Comparison of ENCODE assay signal across 8 cellular contexts in the genomic region with DNA sequence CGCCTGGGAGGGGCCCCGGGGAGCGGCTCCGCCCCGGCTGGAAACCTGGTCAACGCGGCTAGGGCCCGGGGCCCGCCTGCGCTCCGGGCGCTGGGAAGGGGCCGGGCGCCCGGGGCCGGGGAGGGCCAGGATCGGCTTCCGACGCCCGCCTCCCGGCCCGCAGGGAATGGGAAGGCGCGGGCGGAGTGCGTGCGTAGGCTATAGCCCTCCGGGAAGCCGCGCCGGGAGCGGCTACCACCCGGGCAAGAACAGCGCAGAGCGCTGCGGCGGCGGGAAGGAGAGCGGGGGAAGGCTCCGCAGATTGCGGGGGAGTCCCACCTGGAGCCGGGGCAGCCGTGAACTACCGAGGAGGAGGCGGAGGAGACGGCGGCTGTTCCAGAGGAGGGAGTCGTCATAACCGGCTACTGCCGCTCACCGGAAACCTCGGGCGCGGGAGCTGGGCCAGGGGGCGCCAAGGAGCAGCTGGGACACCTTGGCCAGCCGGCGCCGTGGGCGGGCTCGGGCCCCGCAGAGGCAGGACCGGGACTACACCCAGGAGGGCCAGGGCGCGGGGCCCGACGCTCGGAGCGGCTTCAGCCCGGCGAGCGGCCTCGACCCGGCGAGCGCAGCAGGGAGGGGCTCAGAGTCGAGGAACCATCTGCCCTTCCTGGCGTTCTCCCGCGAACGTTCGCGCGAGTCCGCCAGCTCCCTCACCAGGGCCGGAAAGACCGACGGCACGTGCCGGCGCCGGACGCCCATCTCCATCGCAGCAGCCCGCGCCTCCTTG. TPM values are rescaled to one million over a fixed set of nuclear protein-coding genes. Genes with fewer than 3 reads are reported as not detected.
DNase-seq lines count a peak whose midpoint lies in the region; ATAC-seq and TF ChIP-seq lines count a peak whose summit lies in the region.

EOGT (minus strand) TSS at position 429 of the 766 bp plus-strand sequence. CDS start 3,838 bp downstream, outside the sequence.

- H3K4me2 ChIP-seq in neural cell (ENCODE audit: low read length): peak within 1 kb of the TSS; percentile 64

- peaks cover 19% of the 10 kb centered on the region for H3K27me3 ChIP-seq in HUES64 (ENCODE audit: insufficient read depth, low read length)
- no peaks in the 10 kb centered on the region for H3K27me3 ChIP-seq in RWPE2 (ENCODE audit: insufficient read depth, poor library complexity, severe bottlenecking)
- H3K27me3 ChIP-seq in neural cell (ENCODE audit: insufficient read depth, low read depth, low read length): peaks cover 30% of the 10 kb centered on the region

- H3K9me3 ChIP-seq in HUES64 (ENCODE audit: insufficient read depth, low read depth, low read length): no peaks in the 10 kb centered on the region
- no peaks in the 10 kb centered on the region for H3K9me3 ChIP-seq in RWPE2 (ENCODE audit: severe bottlenecking)
- no peaks in the 10 kb centered on the region for H3K9me3 ChIP-seq in neural cell (ENCODE audit: low read length)

- H2AFZ ChIP-seq in neural cell (ENCODE audit: low read depth, low read length): peak within 1 kb of the TSS; percentile 40

- peak; percentile 43 for TF ChIP-seq RAD21 in neural cell (conservative IDR thresholded peaks at IDR 0.05)

- ATAC-seq in GM21447 (IDR thresholded peaks at IDR 0.05; ENCODE audit: unreplicated experiment) (peak; percentile 83), RWPE2 (ENCODE audit: low read depth) (peak; percentile 78)

- under 1% methylated on average over 95 of the region's 95 CpGs for WGBS in HUES64

- no peaks in the 10 kb centered on the region for H3K79me2 ChIP-seq in neural cell (replicated peaks; ENCODE audit: insufficient read depth, low read length)

- H3K4me3 ChIP-seq in HUES64 (ENCODE audit: low read length) (peak within 1 kb of the TSS; percentile 81), RWPE2 (ENCODE audit: severe bottlenecking) (peak within 1 kb of the TSS; percentile 57), fibroblast of the aortic adventitia (ENCODE audit: low read depth, low read length) (peak within 1 kb of the TSS; percentile 74), neural cell (ENCODE audit: low read length) (peak within 1 kb of the TSS; percentile 90)

- no peaks in the 10 kb centered on the region for H4K20me1 ChIP-seq in neural cell (ENCODE audit: insufficient read depth)

- H3F3A ChIP-seq in neural cell (ENCODE audit: insufficient read depth, low read length, poor library complexity, severe bottlenecking): no peaks in the 10 kb centered on the region

- H3K9me2 ChIP-seq in neural cell (ENCODE audit: insufficient read depth, low read length): no peaks in the 10 kb centered on the region

- H3K36me3 ChIP-seq in HUES64 (ENCODE audit: insufficient read depth, low read length) (peaks cover 12% of the 10 kb centered on the region; the same call in 1 of the 2 replicates), RWPE2 (ENCODE audit: low read depth) (peaks cover 45% of the 10 kb centered on the region), neural cell (ENCODE audit: insufficient read depth, low read length) (peaks cover 4% of the 10 kb centered on the region)

- DNase-seq in DMS53 treated with DMSO at 0.1 percent for 48 hours (lab: John Stamatoyannopoulos, UW; ENCODE audit: unreplicated experiment) (peak; percentile 3), RWPE2 (ENCODE audit: low spot score) (peak; percentile 83), fibroblast of the aortic adventitia (ENCODE audit: low read depth) (peak; percentile 78), stromal cell of bone marrow (ENCODE audit: low read depth) (peak; percentile 63)
- DNase-seq in activated effector memory CD4-positive, alpha-beta T cell treated with Interleukin-2 at 50 U/mL for 16 hours: peak; percentile 74

- peak within 1 kb of the TSS; percentile 89 for H3K9ac ChIP-seq in HUES64 (ENCODE audit: low read depth, low read length)
- H3K9ac ChIP-seq in neural cell (ENCODE audit: low read length): peak within 1 kb of the TSS; percentile 70

- H3K27ac ChIP-seq in HUES64 (ENCODE audit: low read depth, low read length) (peak within 1 kb of the TSS; percentile 82; the same call in 1 of the 2 replicates), RWPE2 (ENCODE audit: poor library complexity, severe bottlenecking) (peak within 1 kb of the TSS; percentile 95), neural cell (ENCODE audit: low read length) (no peak within 1 kb of the TSS)

- no peak for TF ChIP-seq EP300 in neural cell (conservative IDR thresholded peaks at IDR 0.05; ENCODE audit: poor library complexity, severe bottlenecking)

- TF ChIP-seq CTCF in RWPE2 (IDR thresholded peaks at IDR 0.05; ENCODE audit: poor library complexity, severe bottlenecking) (peak; percentile 86), fibroblast of the aortic adventitia (IDR thresholded peaks at IDR 0.05; ENCODE audit: insufficient read depth, low read length) (peak; percentile 46), neural cell (IDR thresholded peaks at IDR 0.05; ENCODE audit: poor library complexity, severe bottlenecking) (peak; percentile 82)

- H3K4me1 ChIP-seq in HUES64 (ENCODE audit: insufficient read depth, low read length) (peaks cover 60% of the 10 kb centered on the region), RWPE2 (ENCODE audit: insufficient read depth, poor library complexity, severe bottlenecking) (peaks cover 15% of the 10 kb centered on the region)

TF ChIP-seq in neural cell, 6 proteins besides CTCF, POLR2A, EP300 and RAD21:
- TF ChIP-seq MXI1 (conservative IDR thresholded peaks at IDR 0.05; ENCODE audit: poor library complexity, severe bottlenecking) (peak; percentile 47), SMC3 (conservative IDR thresholded peaks at IDR 0.05; ENCODE audit: poor library complexity) (peak; percentile 56), REST (IDR thresholded peaks at IDR 0.05; ENCODE audit: borderline replicate concordance) (no peak), POLR2AphosphoS5 (IDR thresholded peaks at IDR 0.05) (peak; percentile 47), EZH2 (IDR thresholded peaks at IDR 0.05; ENCODE audit: borderline replicate concordance, insufficient read depth, low read length, poor library complexity, severe bottlenecking) (no peak), TAF1 (IDR thresholded peaks at IDR 0.05; ENCODE audit: low read depth) (peak; percentile 61)

RNA-seq across cellular contexts. Expression of gene EOGT, which starts in this region (rescaled TPM):
- polyA plus RNA-seq in HUES64 (2013, experiment 1 of 2): 39.4 TPM
- 37.8 TPM for polyA plus RNA-seq in HUES64 (2013, experiment 2 of 2)
- total RNA-seq in fibroblast of the aortic adventitia (ENCODE audit: low replicate concordance): 26.7 and 41.6 TPM in 2 replicates
- polyA plus RNA-seq in neural cell: 3.2 and 5.2 TPM in 2 replicates
- 2.7 and 6.3 TPM in 2 replicates for polyA minus RNA-seq in neural cell

Comparison
In these comparisons a context has a peak if more than half of its experiments do, and no peak if none do; other contexts are left out.
1. DNase-seq: peak in every context shown above with its lines; median percentile 83 in RWPE2; 78 in fibroblast of the aortic adventitia; 74 in activated effector memory CD4-positive, alpha-beta T cell treated with Interleukin-2 at 50 U/mL for 16 hours; 63 in stromal cell of bone marrow; 3 in DMS53 treated with DMSO at 0.1 percent for 48 hours.